ENCODE assay signal across 7 cellular contexts in genomic region chr3:159929181-159929893, GRCh38. TPM values are rescaled to one million over a fixed set of nuclear protein-coding genes. Genes with fewer than 3 reads are reported as not detected.
DNase-seq lines count a peak whose midpoint lies in the region; ATAC-seq, FAIRE-seq and TF ChIP-seq lines count a peak whose summit lies in the region.

No MANE protein-coding gene starts in this region.

- H3K9ac ChIP-seq in K562 (ENCODE audit: insufficient read depth in 1 of 2, low read depth in 2 of 2, low read length in 2 of 2), result no peak overlapping the region

- ATAC-seq in GM21786 (IDR thresholded peaks at IDR 0.05; ENCODE audit: unreplicated experiment), result peak; percentile 84
- peak; percentile 81 for ATAC-seq in K562
- peak; percentile 70 to 93 (median 85) for ATAC-seq in right lobe of liver

- FAIRE-seq in GM12891 (lab: Jason Lieb, UNC), result no peak
- no peak for FAIRE-seq in K562 (lab: Jason Lieb, UNC)

- no peak for TF ChIP-seq POLR2A in GM12891 (IDR thresholded peaks at IDR 0.05; ENCODE audit: low read depth, low read length)
- no peak for TF ChIP-seq POLR2A in K562 (conservative IDR thresholded peaks at IDR 0.05)
- no peak for TF ChIP-seq POLR2A in right lobe of liver (IDR thresholded peaks at IDR 0.05)

- H2AFZ ChIP-seq in K562 (ENCODE audit: low read depth, low read length), result peak overlapping the region; percentile 86

- H3K9me1 ChIP-seq in K562 (ENCODE audit: control insufficient read depth, insufficient read depth, low read length), result no peaks in the 10 kb centered on the region

- H3K4me3 ChIP-seq in K562, result no peak overlapping the region
- H3K4me3 ChIP-seq in right lobe of liver, result no peak overlapping the region

- intact Hi-C loops in K562 (cut with micrococcal nuclease) (no loop called here), right lobe of liver (cut with DNase I) (no loop called here)

- TF ChIP-seq EP300 in K562 (IDR thresholded peaks at IDR 0.05; ENCODE audit: low read length), result no peak

- WGBS in K562 (ENCODE audit: insufficient coverage, low coverage, missing lambda C conversion rate), result 4% methylated on average over 8 of the region's 8 CpGs
- WGBS in right lobe of liver (ENCODE audit: insufficient coverage, low coverage, low lambda C conversion rate, missing lambda C conversion rate), result 66% methylated on average over 5 of the region's 8 CpGs

- DNase-seq in GM12891 (ENCODE audit: insufficient read length, low spot score) (no peak), LHCN-M2 (ENCODE audit: low read depth) (peak; percentile 90), K562 (ENCODE audit: extremely low read depth in 1 of 4, low spot score in 3 of 4) (peak in 2 of 4 experiments; percentile 4 to 8), right lobe of liver (no peak), RKO (ENCODE audit: low spot score) (no peak)
- DNase-seq in stimulated activated naive CD4-positive, alpha-beta T cell (lab: John Stamatoyannopoulos, UW), result no peak

- H3K27ac ChIP-seq in K562 (ENCODE audit: extremely low read depth, low read depth, low read length), result no peak overlapping the region
- H3K27ac ChIP-seq in right lobe of liver, result peak overlapping the region in 1 of 3 donors; percentile 10

- no peaks in the 10 kb centered on the region for H3K4me1 ChIP-seq in K562 (replicated peaks in 1 of 2; ENCODE audit: control insufficient read depth in 2 of 2, insufficient read depth in 2 of 2, low read length in 2 of 2)
- H3K4me1 ChIP-seq in right lobe of liver, result no peaks in the 10 kb centered on the region

- TF ChIP-seq CTCF in K562 (IDR thresholded peaks at IDR 0.05 in 2 of 3, conservative IDR thresholded peaks at IDR 0.05 in 1 of 3; ENCODE audit: insufficient read depth in 2 of 3, low read depth in 1 of 3, low read length in 3 of 3), result peak in 1 of 3 experiments; percentile 24; a peak in 1 of 6 replicates
- TF ChIP-seq CTCF in right lobe of liver (IDR thresholded peaks at IDR 0.05), result peak; percentile 18 to 36 (median 24)

- POLR2A ChIA-PET in K562 (lab: Yijun Ruan, JAX), result no interaction called here

- H3K27me3 ChIP-seq in K562 (ENCODE audit: control insufficient read depth in 2 of 2, insufficient read depth in 2 of 2, low read length in 2 of 2) (no peaks in the 10 kb centered on the region), right lobe of liver (no peaks in the 10 kb centered on the region)

- H3K4me2 ChIP-seq in K562 (ENCODE audit: insufficient read depth, low read length), result peak overlapping the region; percentile 29; the same call in 1 of the 2 replicates

- no peaks in the 10 kb centered on the region for H3K79me2 ChIP-seq in K562 (ENCODE audit: control insufficient read depth, insufficient read depth, low read length)

- peak; percentile 31 to 46 for TF ChIP-seq RAD21 in K562 (CRISPR knock-in tag; conservative IDR thresholded peaks at IDR 0.05 in 1 of 2, IDR thresholded peaks at IDR 0.05 in 1 of 2)

- in situ Hi-C loops in K562 (cut with MboI), result no loop called here

- CTCF ChIA-PET in K562 (lab: Yijun Ruan, JAX; ENCODE audit: low intra/inter-chr PET ratio), result no interaction called here

- no peaks in the 10 kb centered on the region for H4K20me1 ChIP-seq in K562 (replicated peaks; ENCODE audit: control insufficient read depth, insufficient read depth, low read length)

- no TSS peak for BruUV-seq in K562 (replicated peaks; lab: Mats Ljungman, UMichigan)

- H3K36me3 ChIP-seq in K562 (ENCODE audit: control insufficient read depth, insufficient read depth, low read length), result no peaks in the 10 kb centered on the region
- H3K36me3 ChIP-seq in right lobe of liver, result no peaks in the 10 kb centered on the region

- no peaks in the 10 kb centered on the region for H3K9me3 ChIP-seq in K562 (replicated peaks; ENCODE audit: control insufficient read depth, insufficient read depth, low read depth, low read length)
- H3K9me3 ChIP-seq in right lobe of liver, result peaks cover 0 to 5% (median 0%) of the 10 kb centered on the region in 4 donors

TF ChIP-seq in GM12891, 5 proteins besides CTCF, POLR2A, EP300 and RAD21:
- TF ChIP-seq TAF1 (IDR thresholded peaks at IDR 0.05; ENCODE audit: low read depth, low read length) (no peak), SPI1 (IDR thresholded peaks at IDR 0.05; ENCODE audit: low read depth, low read length) (peak; percentile 11; the same call in 1 of the 2 replicates)

TF ChIP-seq in K562, 482 proteins besides CTCF, POLR2A, EP300 and RAD21:
- TF ChIP-seq ZNF263 (CRISPR knock-in tag; IDR thresholded peaks at IDR 0.05; ENCODE audit: borderline replicate concordance) (peak; percentile 72), KDM4B (IDR thresholded peaks at IDR 0.05; ENCODE audit: borderline replicate concordance in 2 of 2, low read depth in 1 of 2) (no peak), ELF1 (tag; IDR thresholded peaks at IDR 0.05) (peak; percentile 50), ETV1 (tag; conservative IDR thresholded peaks at IDR 0.05; ENCODE audit: low read depth) (peak; percentile 22; the same call in 1 of the 2 replicates), FOXK2 (conservative IDR thresholded peaks at IDR 0.05 in 1 of 2, IDR thresholded peaks at IDR 0.05 in 1 of 2; ENCODE audit: low read depth in 2 of 2) (peak; percentile 72 to 76; a peak in 3 of 4 replicates), ZKSCAN1 (IDR thresholded peaks at IDR 0.05; ENCODE audit: low read depth, low read length) (no peak), NR2C2 (CRISPR knock-in tag; IDR thresholded peaks at IDR 0.05) (no peak), NR2C2 (tag; IDR thresholded peaks at IDR 0.05) (peak; percentile 59; the same call in 1 of the 2 replicates), L3MBTL2 (IDR thresholded peaks at IDR 0.05) (peak; percentile 36; the same call in 1 of the 2 replicates), TAL1 (IDR thresholded peaks at IDR 0.05) (no peak), GABPA (tag; conservative IDR thresholded peaks at IDR 0.05; ENCODE audit: low read depth) (peak; percentile 49; the same call in 1 of the 2 replicates)

RNA-seq across cellular contexts. Expression of gene IL12A, which starts 59.3 kb away (rescaled TPM):
- polyA plus RNA-seq in GM12891 (2012; ENCODE audit: low read depth, missing spikeins), result 1.1 TPM
- total RNA-seq in LHCN-M2 (2014; rRNA removed) (1.4 and 11.3 TPM in 2 replicates), K562 (2014; rRNA removed) (not detected in 2 replicates), K562 (2014; rRNA removed; fragmentation: Illumina TruSeq; extraction: Trizol) (0.35 TPM in 1 of 2 replicates, not detected in the other), K562 (2015; rRNA removed; fragmentation: Illumina TruSeq; extraction: Trizol) (not detected in 2 replicates), K562 (2021) (0.13 TPM in 1 of 2 replicates, not detected in the other), right lobe of liver (under 1 TPM in 1 of 6 experiments, not detected in 5; 0.55 TPM)
- polyA plus RNA-seq in LHCN-M2 (2012), result 0.45 TPM
- total RNA-seq in K562 (2011; cell fraction: chromatin; rRNA removed; ENCODE audit: low replicate concordance), result not detected in 2 replicates
- total RNA-seq in K562 (2011; cell fraction: nucleolus; rRNA removed), result not detected in 2 replicates
- total RNA-seq in K562 (2011; cell fraction: nucleoplasm; rRNA removed), result not detected in 2 replicates
- polyA plus RNA-seq in K562 (2011; rRNA removed) (not detected in 2 replicates), K562 (2014; fragmentation: Illumina TruSeq; extraction: Trizol) (not detected in 2 replicates), K562 (2014; fragmentation: Nextera tagmentation; extraction: Ambion mirVana) (not detected), K562 (2014; rRNA removed) (not detected in 2 replicates)
- not detected in 2 replicates for polyA plus RNA-seq in K562 (2011; cell fraction: cytosol; rRNA removed)
- 0.14 and 0.27 TPM in 2 replicates for polyA plus RNA-seq in K562 (2011; cell fraction: nucleus; rRNA removed)
- polyA plus RNA-seq in K562 (2012), result not detected in 2 replicates
- polyA minus RNA-seq in K562 (2011; rRNA and poly(A)+ RNA removed), result not detected in 2 replicates
- polyA minus RNA-seq in K562 (2011; cell fraction: cytosol; rRNA and poly(A)+ RNA removed), result not detected in 2 replicates
- polyA minus RNA-seq in K562 (2011; cell fraction: nucleus; rRNA and poly(A)+ RNA removed), result not detected in 2 replicates
